19 cellular contexts compared by ENCODE assay signal in the genomic region with DNA sequence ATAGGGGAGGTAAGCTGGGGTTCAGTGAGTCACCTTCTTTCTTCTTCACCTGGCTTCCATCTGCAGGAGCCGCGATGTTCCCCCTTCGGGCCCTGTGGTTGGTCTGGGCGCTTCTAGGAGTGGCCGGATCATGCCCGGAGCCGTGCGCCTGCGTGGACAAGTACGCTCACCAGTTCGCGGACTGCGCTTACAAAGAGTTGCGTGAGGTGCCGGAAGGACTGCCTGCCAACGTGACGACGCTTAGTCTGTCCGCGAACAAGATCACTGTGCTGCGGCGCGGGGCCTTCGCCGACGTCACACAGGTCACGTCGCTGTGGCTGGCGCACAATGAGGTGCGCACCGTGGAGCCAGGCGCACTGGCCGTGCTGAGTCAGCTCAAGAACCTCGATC. TPM values are rescaled to one million over a fixed set of nuclear protein-coding genes. Genes with fewer than 3 reads are reported as not detected.
A peak's percentile ranks its signal among the peaks of the same experiment; 100 is the strongest.
DNase-seq lines count a peak whose midpoint lies in the region; TF ChIP-seq lines count a peak whose summit lies in the region.
"Had no signal": no experiment of that assay in that cellular context is flagged by ENCODE, and none has a peak within 500 bp of the region (broad histone marks: within the 10 kb centered on the region; RNA-seq: fewer than 3 reads in every experiment).

No MANE protein-coding gene starts in this region.

- H3K36me3 Mint-ChIP-seq in endodermal cell (ENCODE audit: low read depth) (no peaks in the 10 kb centered on the region), nephron progenitor cell (ENCODE audit: low read depth) (peaks cover 5% of the 10 kb centered on the region)
- H3K36me3 Mint-ChIP-seq: T-cell had no signal

- no peak overlapping the region for H3K4me3 ChIP-seq in GM06990 (replicated peaks; ENCODE audit: low read depth, low read length)
- H3K4me3 ChIP-seq in HUES64 (ENCODE audit: low read length) = peak overlapping the region; percentile 21; the same call in 1 of the 2 replicates
- H3K4me3 ChIP-seq in endodermal cell (ENCODE audit: low read length) = no peak overlapping the region
- H3K4me3 ChIP-seq: BLaER1, Peyer's patch had no signal

- H3K4me1 Mint-ChIP-seq in endodermal cell (peaks cover 27% of the 10 kb centered on the region), nephron progenitor cell (peaks cover 70% of the 10 kb centered on the region)

- H3K9ac ChIP-seq in HUES64 (ENCODE audit: low read depth, low read length) = no peak overlapping the region
- no peak overlapping the region for H3K9ac ChIP-seq in endodermal cell (ENCODE audit: extremely low read depth, low read length, poor library complexity, severe bottlenecking)
- H3K9ac ChIP-seq: BLaER1 had no signal

- H3K27ac ChIP-seq in HUES64 (ENCODE audit: low read depth, low read length) (no peak overlapping the region), endodermal cell (ENCODE audit: low read depth, low read length) (no peak overlapping the region)
- H3K27ac ChIP-seq: BLaER1, Peyer's patch, testis had no signal

- H3K4me3 Mint-ChIP-seq in endodermal cell (peak overlapping the region; percentile 23), nephron progenitor cell (no peak overlapping the region)

- H3K27ac Mint-ChIP-seq in endodermal cell (no peak overlapping the region), nephron progenitor cell (no peak overlapping the region)
- H3K27ac Mint-ChIP-seq: progenitor cell of endocrine pancreas had no signal

- TF ChIP-seq CTCF in GM06990 (IDR thresholded peaks at IDR 0.05; ENCODE audit: insufficient read depth, low read length, poor library complexity, severe bottlenecking) = no peak
- no peak for TF ChIP-seq CTCF in endodermal cell (conservative IDR thresholded peaks at IDR 0.05)
- TF ChIP-seq CTCF in nephron progenitor cell (IDR thresholded peaks at IDR 0.05) = no peak
- no peak for TF ChIP-seq CTCF in GM10248 (IDR thresholded peaks at IDR 0.05; ENCODE audit: control extremely low read depth, extremely low read depth, low read depth, missing control alignments)

- POLR2A ChIA-PET in GM10248 (lab: Yijun Ruan, JAX) = no interaction called here

- H3K27me3 Mint-ChIP-seq in endodermal cell (ENCODE audit: insufficient read depth) = peaks cover 98% of the 10 kb centered on the region
- H3K27me3 Mint-ChIP-seq in nephron progenitor cell (ENCODE audit: low read depth, poor library complexity) = peaks cover 84% of the 10 kb centered on the region

- WGBS in HUES64 = 16% methylated on average over 34 of the region's 34 CpGs
- 15 to 38% methylated on average over 28 to 34 of the region's 34 CpGs for WGBS in endodermal cell (ENCODE audit: insufficient coverage in 1 of 2, insufficient read length in 1 of 2), 2 experiments

- H3K4me1 ChIP-seq in HUES64 (ENCODE audit: insufficient read depth, low read length) (peaks cover 24% of the 10 kb centered on the region), endodermal cell (ENCODE audit: control insufficient read depth, insufficient read depth, low read length) (peaks cover 3% of the 10 kb centered on the region)

- no peaks in the 10 kb centered on the region; the same call in 1 of the 2 replicates for H3K9me3 ChIP-seq in HUES64 (ENCODE audit: insufficient read depth, low read depth, low read length)
- no peaks in the 10 kb centered on the region for H3K9me3 ChIP-seq in endodermal cell (ENCODE audit: control insufficient read depth, low read length)
- H3K9me3 ChIP-seq: Peyer's patch, testis had no signal

- H3K9me3 Mint-ChIP-seq in endodermal cell (no peaks in the 10 kb centered on the region), nephron progenitor cell (peaks cover 18% of the 10 kb centered on the region)
- H3K9me3 Mint-ChIP-seq: T-cell had no signal

- peaks cover 6% of the 10 kb centered on the region for H3K27me3 ChIP-seq in GM06990 (replicated peaks; ENCODE audit: control insufficient read depth, insufficient read depth, low read length)
- peaks cover 98% of the 10 kb centered on the region for H3K27me3 ChIP-seq in HUES64 (ENCODE audit: insufficient read depth, low read length)
- peaks cover 97% of the 10 kb centered on the region for H3K27me3 ChIP-seq in endodermal cell (ENCODE audit: control insufficient read depth, insufficient read depth, low read length, poor library complexity, severe bottlenecking)
- H3K27me3 ChIP-seq: testis had no signal

- CTCF ChIA-PET in GM10248 (lab: Yijun Ruan, JAX) = interaction anchor here (0.9 to 1.7 kb wide), 2 partner anchors 175 to 183 kb away, joined by 3 to 5 read pairs; no protein-coding TSS in a partner anchor

- H3K36me3 ChIP-seq in GM06990 (ENCODE audit: control insufficient read depth, insufficient read depth, low read length) = no peaks in the 10 kb centered on the region
- no peaks in the 10 kb centered on the region for H3K36me3 ChIP-seq in HUES64 (ENCODE audit: insufficient read depth, low read length)
- H3K36me3 ChIP-seq in endodermal cell (ENCODE audit: control insufficient read depth, insufficient read depth, low read length) = no peaks in the 10 kb centered on the region
- H3K36me3 ChIP-seq: BLaER1, Peyer's patch had no signal

- DNase-seq in GM06990 (ENCODE audit: extremely low read depth, insufficient read length) = peak; percentile 37
- DNase-seq in endodermal cell = peak; percentile 70
- peak; percentile 16 for DNase-seq in nephron progenitor cell
- no peak for DNase-seq in NCI-H1092 treated with DMSO at 0.1 percent for 48 hours (lab: John Stamatoyannopoulos, UW)
- no peak for DNase-seq in GM10248 (ENCODE audit: extremely low spot score)
- DNase-seq in HT-29 (ENCODE audit: low spot score) = no peak
- DNase-seq: activated naive CD4-positive, alpha-beta T cell; central memory CD4-positive, alpha-beta T cell; DMS79 treated with DMSO at 0.1 percent for 48 hours; effector memory CD4-positive, alpha-beta T cell; islet precursor cell; NCI-H1694 treated with DMSO at 0.1 percent for 48 hours; NCI-H524 treated with DMSO at 0.1 percent for 48 hours; Peyer's patch; T-cell; testis had no signal

RNA-seq across cellular contexts. Expression of gene ISLR2, which starts 2.3 kb away (rescaled TPM):
- polyA plus RNA-seq in HUES64 (2013, experiment 1 of 2) = 1.7 TPM
- polyA plus RNA-seq in HUES64 (2013, experiment 2 of 2) = 2.6 TPM
- total RNA-seq in endodermal cell = not detected
- polyA plus RNA-seq in endodermal cell (2013, experiment 1 of 2) = 2.6 TPM
- 1.9 TPM for polyA plus RNA-seq in endodermal cell (2013, experiment 2 of 2)
- not detected in 2 replicates for total RNA-seq in HT-29 (2014; rRNA removed; shearing (Covaris generic))

RNA-seq across cellular contexts. Expression of gene ISLR, which starts 40.8 kb away (rescaled TPM):
- polyA plus RNA-seq in HUES64 (2013, experiment 1 of 2) = 3.3 TPM
- polyA plus RNA-seq in HUES64 (2013, experiment 2 of 2) = 5.0 TPM
- total RNA-seq in endodermal cell = under 1 TPM in 1 of 2 donors, not detected in 1; 0.29 TPM
- 2.7 TPM for polyA plus RNA-seq in endodermal cell (2013, experiment 1 of 2)
- 2.9 TPM for polyA plus RNA-seq in endodermal cell (2013, experiment 2 of 2)
- total RNA-seq in HT-29 (2014; rRNA removed; shearing (Covaris generic)) = not detected in 2 replicates
- total RNA-seq: progenitor cell of endocrine pancreas had no signal

RNA-seq across cellular contexts. Expression of gene GOLGA6A, which starts 50.3 kb away (rescaled TPM):
- 1.6 TPM for polyA plus RNA-seq in HUES64 (2013, experiment 1 of 2)
- polyA plus RNA-seq in HUES64 (2013, experiment 2 of 2) = 3.2 TPM
- total RNA-seq in endodermal cell = under 1 TPM; 0.75 to 0.86 TPM
- polyA plus RNA-seq in endodermal cell (2013, experiment 1 of 2) = 0.14 TPM
- 0.12 TPM for polyA plus RNA-seq in endodermal cell (2013, experiment 2 of 2)
- not detected in 2 replicates for total RNA-seq in HT-29 (2014; rRNA removed; shearing (Covaris generic))

Comparison
In these comparisons a context has a peak if more than half of its experiments do, and no peak if none do; other contexts are left out.
1. DNase-seq: peak in GM06990 (single experiment), endodermal cell (single experiment) and nephron progenitor cell (single experiment); none in NCI-H1092 treated with DMSO at 0.1 percent for 48 hours (single experiment), GM10248 (single experiment) and HT-29 (single experiment).